ENCODE assay signal across 1 cellular context in genomic region chr20:19735446-19735845, GRCh38.
TF ChIP-seq lines count a peak whose summit lies in the region.

No MANE protein-coding gene starts in this region.

TF ChIP-seq in GM12878, 131 proteins besides CTCF, POLR2A, EP300 and RAD21 (continued from another document):
- TF ChIP-seq ZBTB4 (CRISPR knock-in tag; IDR thresholded peaks at IDR 0.05) (no peak), RCOR1 (conservative IDR thresholded peaks at IDR 0.05; ENCODE audit: low read depth, low read length) (no peak), CHD1 (IDR thresholded peaks at IDR 0.05; ENCODE audit: low read depth, low read length) (no peak), BHLHE40 (IDR thresholded peaks at IDR 0.05; ENCODE audit: borderline replicate concordance in 1 of 2, low read depth in 2 of 2, low read length in 1 of 2) (peak in 1 of 2 experiments; percentile 29; a peak in 1 of 4 replicates)
- TF ChIP-seq, protein P1, sequence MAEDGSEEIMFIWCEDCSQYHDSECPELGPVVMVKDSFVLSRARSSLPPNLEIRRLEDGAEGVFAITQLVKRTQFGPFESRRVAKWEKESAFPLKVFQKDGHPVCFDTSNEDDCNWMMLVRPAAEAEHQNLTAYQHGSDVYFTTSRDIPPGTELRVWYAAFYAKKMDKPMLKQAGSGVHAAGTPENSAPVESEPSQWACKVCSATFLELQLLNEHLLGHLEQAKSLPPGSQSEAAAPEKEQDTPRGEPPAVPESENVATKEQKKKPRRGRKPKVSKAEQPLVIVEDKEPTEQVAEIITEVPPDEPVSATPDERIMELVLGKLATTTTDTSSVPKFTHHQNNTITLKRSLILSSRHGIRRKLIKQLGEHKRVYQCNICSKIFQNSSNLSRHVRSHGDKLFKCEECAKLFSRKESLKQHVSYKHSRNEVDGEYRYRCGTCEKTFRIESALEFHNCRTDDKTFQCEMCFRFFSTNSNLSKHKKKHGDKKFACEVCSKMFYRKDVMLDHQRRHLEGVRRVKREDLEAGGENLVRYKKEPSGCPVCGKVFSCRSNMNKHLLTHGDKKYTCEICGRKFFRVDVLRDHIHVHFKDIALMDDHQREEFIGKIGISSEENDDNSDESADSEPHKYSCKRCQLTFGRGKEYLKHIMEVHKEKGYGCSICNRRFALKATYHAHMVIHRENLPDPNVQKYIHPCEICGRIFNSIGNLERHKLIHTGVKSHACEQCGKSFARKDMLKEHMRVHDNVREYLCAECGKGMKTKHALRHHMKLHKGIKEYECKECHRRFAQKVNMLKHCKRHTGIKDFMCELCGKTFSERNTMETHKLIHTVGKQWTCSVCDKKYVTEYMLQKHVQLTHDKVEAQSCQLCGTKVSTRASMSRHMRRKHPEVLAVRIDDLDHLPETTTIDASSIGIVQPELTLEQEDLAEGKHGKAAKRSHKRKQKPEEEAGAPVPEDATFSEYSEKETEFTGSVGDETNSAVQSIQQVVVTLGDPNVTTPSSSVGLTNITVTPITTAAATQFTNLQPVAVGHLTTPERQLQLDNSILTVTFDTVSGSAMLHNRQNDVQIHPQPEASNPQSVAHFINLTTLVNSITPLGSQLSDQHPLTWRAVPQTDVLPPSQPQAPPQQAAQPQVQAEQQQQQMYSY (CRISPR knock-in tag; IDR thresholded peaks at IDR 0.05), result no peak
